In the genomic region with DNA sequence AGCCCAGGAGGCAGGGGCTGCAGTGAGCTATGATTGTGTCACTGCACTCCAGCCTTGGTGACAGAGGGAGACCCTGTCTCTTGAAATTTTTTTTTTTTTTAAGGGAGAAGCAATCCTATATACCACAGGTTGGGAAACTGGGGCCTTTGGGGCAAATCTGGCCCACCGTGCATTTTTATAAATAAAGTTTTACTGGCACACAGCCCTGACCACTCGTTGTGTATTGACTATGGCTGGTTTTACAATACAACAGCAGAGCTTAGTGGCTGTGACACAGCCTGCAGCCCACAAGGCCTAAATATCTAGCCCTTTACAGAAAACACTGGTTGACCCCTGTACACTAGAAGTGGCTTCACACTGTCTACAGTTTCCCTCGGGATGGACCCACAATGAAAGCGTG, we compare ENCODE assay signal across 21 cellular contexts. TPM values are rescaled to one million over a fixed set of nuclear protein-coding genes. Genes with fewer than 3 reads are reported as not detected.
A peak's percentile ranks its signal among the peaks of the same experiment; 100 is the strongest.
DNase-seq lines count a peak whose midpoint lies in the region; ATAC-seq, FAIRE-seq and TF ChIP-seq lines count a peak whose summit lies in the region.
"Had no signal": no experiment of that assay in that cellular context is flagged by ENCODE, and none has a peak within 500 bp of the region (broad histone marks: within the 10 kb centered on the region; RNA-seq: fewer than 3 reads in every experiment).

No MANE protein-coding gene starts in this region.

- H3K4me1 Mint-ChIP-seq in activated T-cell treated with anti-CD3 and anti-CD28 coated beads, Interleukin-2, amount 50 U/mL, for 72 hours (ENCODE audit: low read depth), result peaks cover 41% of the 10 kb centered on the region
- H3K4me1 Mint-ChIP-seq in T-cell, result peaks cover 60 to 68% (median 64%) of the 10 kb centered on the region in 3 donors
- H3K4me1 Mint-ChIP-seq in stimulated activated memory B cell treated with anti-CD40 and anti-IgM and Interleukin-4, amounts not matched to agents 10 μg/mL and 1 μg/mL and 100 μg/mL, for 72 hours, result peaks cover 59% of the 10 kb centered on the region

- H3K4me2 ChIP-seq in GM12878 (ENCODE audit: control insufficient read depth, insufficient read depth), result no peak overlapping the region

- no peak for FAIRE-seq in GM12878 (lab: Jason Lieb, UNC)

- no peak overlapping the region for H3K27ac ChIP-seq in GM12878 (ENCODE audit: control insufficient read depth, insufficient read depth)
- H3K27ac ChIP-seq: adrenal gland, cardiac muscle cell, prostate gland had no signal

- SMC1A ChIA-PET in GM12878 (lab: Charles Lee; ENCODE audit: uncharacterized antibody, unreplicated experiment), result interaction anchor here (1.1 to 2.4 kb wide), 4 partner anchors 42 to 186 kb away, joined by 4 to 25 read pairs (median 5); no protein-coding TSS in a partner anchor

- no peak for TF ChIP-seq POLR2A in GM12878 (IDR thresholded peaks at IDR 0.05; ENCODE audit: low read depth, low read length)

- H3K9me3 Mint-ChIP-seq in activated T-cell treated with anti-CD3 and anti-CD28 coated beads, Interleukin-2, amount 50 U/mL, for 72 hours, result no peaks in the 10 kb centered on the region
- H3K9me3 Mint-ChIP-seq in T-cell, result no peaks in the 10 kb centered on the region
- no peaks in the 10 kb centered on the region for H3K9me3 Mint-ChIP-seq in stimulated activated memory B cell treated with anti-CD40 and anti-IgM and Interleukin-4, amounts not matched to agents 10 μg/mL and 1 μg/mL and 100 μg/mL, for 72 hours

- H3K36me3 ChIP-seq in GM12878 (ENCODE audit: control insufficient read depth in 2 of 2, insufficient read depth in 2 of 2, low read length in 1 of 2), result peaks cover 21 to 22% of the 10 kb centered on the region in 2 experiments; a peak in 3 of 4 replicates

- H3K9ac ChIP-seq in GM12878 (ENCODE audit: control insufficient read depth, insufficient read depth, low read length), result no peak overlapping the region

- no TSS peak for BruUV-seq in GM12878 (replicated peaks; lab: Mats Ljungman, UMichigan)

- H3K4me1 ChIP-seq in GM12878 (ENCODE audit: control insufficient read depth, insufficient read depth, low read length), result peaks cover 15% of the 10 kb centered on the region
- H3K4me1 ChIP-seq: adrenal gland, prostate gland had no signal

- H3K9me3 ChIP-seq in GM12878 (replicated peaks; ENCODE audit: control insufficient read depth, insufficient read depth, low read length), result no peaks in the 10 kb centered on the region
- H3K9me3 ChIP-seq: adrenal gland, prostate gland had no signal

- H3K4me3 Mint-ChIP-seq in activated T-cell treated with anti-CD3 and anti-CD28 coated beads, Interleukin-2, amount 50 U/mL, for 72 hours, result no peak overlapping the region
- no peak overlapping the region for H3K4me3 Mint-ChIP-seq in T-cell
- no peak overlapping the region for H3K4me3 Mint-ChIP-seq in stimulated activated memory B cell treated with anti-CD40 and anti-IgM and Interleukin-4, amounts not matched to agents 10 μg/mL and 1 μg/mL and 100 μg/mL, for 72 hours

- H3K4me3 ChIP-seq in GM12878, result no peak overlapping the region
- H3K4me3 ChIP-seq: adrenal gland, cardiac muscle cell, dorsolateral prefrontal cortex, prostate gland had no signal

- H3K36me3 Mint-ChIP-seq in activated T-cell treated with anti-CD3 and anti-CD28 coated beads, Interleukin-2, amount 50 U/mL, for 72 hours (ENCODE audit: insufficient read depth in 2 of 2), result peaks cover 9 to 22% of the 10 kb centered on the region in 2 donors
- peaks cover 38% of the 10 kb centered on the region for H3K36me3 Mint-ChIP-seq in T-cell
- peaks cover 49% of the 10 kb centered on the region for H3K36me3 Mint-ChIP-seq in stimulated activated memory B cell treated with anti-CD40 and anti-IgM and Interleukin-4, amounts not matched to agents 10 μg/mL and 1 μg/mL and 100 μg/mL, for 72 hours

- intact Hi-C loops in GM12878 (cut with micrococcal nuclease; ENCODE audit: unreplicated experiment), result no loop called here

- no peak for TF ChIP-seq CTCF in GM12878 (IDR thresholded peaks at IDR 0.05 in 2 of 3, conservative IDR thresholded peaks at IDR 0.05 in 1 of 3; ENCODE audit: control insufficient read depth in 2 of 3, extremely low read depth in 1 of 3, insufficient read depth in 1 of 3, low read depth in 3 of 3, low read length in 3 of 3)

- no peaks in the 10 kb centered on the region; the same call in 1 of the 2 replicates for H4K20me1 ChIP-seq in GM12878 (ENCODE audit: control insufficient read depth, insufficient read depth)

- CTCF ChIA-PET in T-cell (lab: Charles Lee) (interaction anchor here in 1 of 2 donors (1.4 kb wide), 1 partner anchor 173 kb away, joined by 8 read pairs; no protein-coding TSS in a partner anchor), GM12878 (lab: Yijun Ruan, JAX) (interaction anchor here (1.1 to 3.7 kb wide), 4 partner anchors 9 to 172 kb away, joined by 3 to 42 read pairs (median 4); no protein-coding TSS in a partner anchor), HEK293T (lab: Yijun Ruan, JAX) (no interaction called here)

- POLR2A ChIA-PET in T-cell (lab: Charles Lee), result interaction anchor here in 1 of 2 donors (0.7 kb wide), 1 partner anchor 173 kb away, joined by 4 read pairs; no protein-coding TSS in a partner anchor
- POLR2A ChIA-PET in GM12878 (lab: Charles Lee), result no interaction called here
- POLR2A ChIA-PET in HEK293T (lab: Yijun Ruan, JAX), result no interaction called here

- no peaks in the 10 kb centered on the region for H3K79me2 ChIP-seq in GM12878 (ENCODE audit: control insufficient read depth, insufficient read depth, low read length)

- ATAC-seq in activated T-cell treated with anti-CD3 and anti-CD28 coated beads, Interleukin-2, amount 50 U/mL, for 72 hours (replicated peaks in 1 of 2), result no peak
- ATAC-seq in T-cell (replicated peaks in 1 of 4), result no peak
- ATAC-seq in GM12878, result no peak
- no peak for ATAC-seq in stimulated activated memory B cell treated with anti-CD40 and anti-IgM and Interleukin-4, amounts not matched to agents 10 μg/mL and 1 μg/mL and 100 μg/mL, for 72 hours
- ATAC-seq: PC-3 had no signal

- TF ChIP-seq RAD21 in GM12878 (IDR thresholded peaks at IDR 0.05; ENCODE audit: insufficient read depth, low read depth, low read length), result no peak

- in situ Hi-C loops in GM12878 (cut with MboI), result no loop called here

- peak overlapping the region; percentile 75 for H3K27ac Mint-ChIP-seq in activated T-cell treated with anti-CD3 and anti-CD28 coated beads, Interleukin-2, amount 50 U/mL, for 72 hours
- peak overlapping the region; percentile 29 to 93 for H3K27ac Mint-ChIP-seq in T-cell
- peak overlapping the region; percentile 77 for H3K27ac Mint-ChIP-seq in stimulated activated memory B cell treated with anti-CD40 and anti-IgM and Interleukin-4, amounts not matched to agents 10 μg/mL and 1 μg/mL and 100 μg/mL, for 72 hours

- H3K27me3 Mint-ChIP-seq in activated T-cell treated with anti-CD3 and anti-CD28 coated beads, Interleukin-2, amount 50 U/mL, for 72 hours (ENCODE audit: low read depth), result no peaks in the 10 kb centered on the region
- H3K27me3 Mint-ChIP-seq in T-cell, result no peaks in the 10 kb centered on the region
- no peaks in the 10 kb centered on the region for H3K27me3 Mint-ChIP-seq in stimulated activated memory B cell treated with anti-CD40 and anti-IgM and Interleukin-4, amounts not matched to agents 10 μg/mL and 1 μg/mL and 100 μg/mL, for 72 hours

- no peak overlapping the region for H2AFZ ChIP-seq in GM12878 (ENCODE audit: control insufficient read depth, low read depth, low read length)

- WGBS in GM12878 (ENCODE audit: insufficient coverage, insufficient replicate concordance, low lambda C conversion rate, missing lambda C conversion rate), result 88% methylated on average over 4 of the region's 4 CpGs

- TF ChIP-seq EP300 in GM12878 (IDR thresholded peaks at IDR 0.05; ENCODE audit: borderline replicate concordance in 1 of 2, control insufficient read depth in 1 of 2, low read depth in 2 of 2, low read length in 2 of 2), result no peak

- no peak for DNase-seq in activated T-cell treated with anti-CD3 and anti-CD28 coated beads, Interleukin-2, amount 50 U/mL, for 72 hours
- DNase-seq in activated T-cell treated with anti-CD3 and anti-CD28 coated beads for 4 hours (no peak), T-cell (no peak), GM12878 (ENCODE audit: low read depth, low spot score) (no peak), HEK293T (ENCODE audit: extremely low spot score) (no peak), A172 (ENCODE audit: low spot score) (no peak), cerebellar cortex (ENCODE audit: low spot score) (no peak)
- DNase-seq: activated CD4-positive, CD25-positive, alpha-beta regulatory T cell; activated CD8-positive, alpha-beta memory T cell treated with anti-CD3 and anti-CD28 coated beads, Interleukin-2, amount 50 U/mL, for 48 hours; adrenal gland; dorsolateral prefrontal cortex; foreskin melanocyte; MV-4-11; NCI-H187; NCI-H2227 treated with DMSO at 0.1 percent for 48 hours; PC-3; SHP77 treated with DMSO at 0.1 percent for 48 hours; stimulated activated CD4-positive, alpha-beta T cell treated with anti-CD3 and anti-CD28 coated beads, Interleukin-2, amount 100 ng/mL, for 48 hours had no signal

- RAD21 ChIA-PET in GM12878 (lab: Charles Lee; ENCODE audit: unreplicated experiment), result interaction anchor here (1.4 to 2.6 kb wide), 2 partner anchors 36 to 173 kb away, joined by 4 to 39 read pairs; no protein-coding TSS in a partner anchor

- no peaks in the 10 kb centered on the region for H3K27me3 ChIP-seq in GM12878 (replicated peaks in 1 of 2; ENCODE audit: control insufficient read depth in 2 of 2, insufficient read depth in 2 of 2, low read length in 1 of 2)
- H3K27me3 ChIP-seq: adrenal gland, cardiac muscle cell, dorsolateral prefrontal cortex had no signal

TF ChIP-seq in HEK293T, 16 proteins besides CTCF, POLR2A, EP300 and RAD21 (continues in another document):
- no peak for TF ChIP-seq LEF1 (IDR thresholded peaks at IDR 0.05; ENCODE audit: borderline replicate concordance)

RNA-seq across cellular contexts. Expression of gene SECISBP2, which starts 58.0 kb away (rescaled TPM):
- 10 to 100 TPM; 41.6 to 47.0 TPM for total RNA-seq in activated T-cell treated with anti-CD3 and anti-CD28 coated beads, Interleukin-2, amount 50 U/mL, for 72 hours
- 100 to 1,000 TPM in 2 of 5 donors, 10 to 100 TPM in 3; 78.8 to 132 (median 87.5) TPM for total RNA-seq in T-cell
- 321 and 348 TPM in 2 replicates for total RNA-seq in GM12878 (2013; cell fraction: nucleolus; rRNA removed)
- total RNA-seq in GM12878 (2014; rRNA removed), result 31.6 and 36.7 TPM in 2 replicates
- total RNA-seq in GM12878 (2014; rRNA removed; fragmentation: Illumina TruSeq; extraction: Trizol), result 38.2 and 39.7 TPM in 2 replicates
- total RNA-seq in GM12878 (2021), result 24.7 and 32.3 TPM in 2 replicates
- polyA plus RNA-seq in GM12878 (2011; ENCODE audit: low read depth), result 20.6 TPM
- 50.5 and 60.7 TPM in 2 replicates for polyA plus RNA-seq in GM12878 (2011; rRNA removed)
- 24.4 and 28.6 TPM in 2 replicates for polyA plus RNA-seq in GM12878 (2011; cell fraction: cytosol; rRNA removed)
- polyA plus RNA-seq in GM12878 (2011; cell fraction: nucleus; rRNA removed), result 145 and 161 TPM in 2 replicates
- polyA plus RNA-seq in GM12878 (2012), result 25.4 and 30.0 TPM in 2 replicates
- 48.3 and 67.1 TPM in 2 replicates for polyA plus RNA-seq in GM12878 (2014; fragmentation: Illumina TruSeq; extraction: Trizol)
- 1 to 10 TPM; 4.6 to 6.6 TPM for polyA plus RNA-seq in GM12878 (2014; fragmentation: Nextera tagmentation; extraction: Ambion mirVana)
- polyA plus RNA-seq in GM12878 (2014; rRNA removed), result 31.0 and 36.8 TPM in 2 replicates
- 10 to 100 TPM; 22.5 to 27.4 TPM for polyA plus RNA-seq in GM12878 (2016; fragmentation: Nextera tagmentation; extraction: Ambion mirVana)
- polyA minus RNA-seq in GM12878 (2011; rRNA and poly(A)+ RNA removed), result 34.5 and 34.8 TPM in 2 replicates
- 8.3 and 12.6 TPM in 2 replicates for polyA minus RNA-seq in GM12878 (2011; cell fraction: cytosol; rRNA and poly(A)+ RNA removed)
- polyA minus RNA-seq in GM12878 (2011; cell fraction: nucleus; rRNA and poly(A)+ RNA removed), result 43.3 and 71.2 TPM in 2 replicates
- total RNA-seq in A172 (2014; rRNA removed; shearing (Covaris generic)), result 33.2 and 33.8 TPM in 2 replicates
